ENCODE assay signal across 1 cellular context in genomic region chr5:95962475-95962773, GRCh38.
A peak's percentile ranks its signal among the peaks of the same experiment; 100 is the strongest.
TF ChIP-seq lines count a peak whose summit lies in the region.

No MANE protein-coding gene starts in this region.

TF ChIP-seq in HepG2, 621 proteins besides CTCF, POLR2A, EP300 and RAD21 (continued from another document):
- TF ChIP-seq ZNF569 (CRISPR knock-in tag; IDR thresholded peaks at IDR 0.05; ENCODE audit: borderline replicate concordance) (0 out of 2 replicates have a peak, but pooled peaks have one; percentile 8), ZNF33A (CRISPR knock-in tag; IDR thresholded peaks at IDR 0.05; ENCODE audit: borderline replicate concordance) (no peak), ZNF816 (CRISPR knock-in tag; IDR thresholded peaks at IDR 0.05; ENCODE audit: borderline replicate concordance) (0 out of 2 replicates have a peak, but pooled peaks have one; percentile 12), PRMT3 (CRISPR knock-in tag; IDR thresholded peaks at IDR 0.05; ENCODE audit: borderline replicate concordance, low read depth) (no peak), PAXIP1 (CRISPR knock-in tag; conservative IDR thresholded peaks at IDR 0.05) (0 out of 2 replicates have a peak, but pooled peaks have one; percentile 11)
TF ChIP-seq in HepG2: peak in this region for 7.
